In the genomic region with DNA sequence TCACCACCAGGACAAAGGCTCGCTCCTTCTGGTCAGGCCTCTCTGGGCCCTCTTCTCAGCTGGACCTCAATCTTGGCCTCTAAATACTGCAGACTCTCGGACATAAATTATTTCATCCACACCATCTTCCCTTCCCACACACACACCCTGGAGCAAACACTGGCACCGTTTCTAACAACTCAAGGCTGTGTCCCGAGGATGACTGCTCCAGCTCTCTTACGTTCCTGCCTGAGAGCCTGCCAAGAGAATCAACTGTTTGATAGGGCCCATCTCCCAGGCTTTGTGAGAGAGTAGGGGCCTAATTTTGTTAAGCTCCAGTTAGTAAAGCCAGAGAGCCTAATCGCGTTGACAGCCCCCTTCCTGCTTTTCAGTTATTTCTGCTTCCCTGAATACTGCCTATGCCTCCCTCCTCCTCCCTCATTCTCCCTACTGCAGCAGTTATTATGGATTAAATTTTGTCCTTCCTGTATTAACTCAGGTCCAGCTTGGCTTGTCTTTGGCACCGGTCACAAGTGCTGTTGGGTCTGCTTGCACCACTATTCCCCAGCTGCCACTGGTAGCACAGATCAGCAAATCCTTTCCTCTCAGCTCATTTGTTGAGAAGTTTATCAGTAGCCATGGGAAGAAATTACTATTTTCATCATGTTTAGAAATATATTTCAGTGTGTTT, we compare ENCODE assay signal across 19 cellular contexts.
A peak's percentile ranks its signal among the peaks of the same experiment; 100 is the strongest.
DNase-seq lines count a peak whose midpoint lies in the region; ATAC-seq, FAIRE-seq and TF ChIP-seq lines count a peak whose summit lies in the region.
"Had no signal": no experiment of that assay in that cellular context is flagged by ENCODE, and none has a peak within 500 bp of the region (broad histone marks: within the 10 kb centered on the region; RNA-seq: fewer than 3 reads in every experiment).

No MANE protein-coding gene starts in this region.

- DNase-seq in fibroblast of lung (ENCODE audit: low read depth in 2 of 2) (peak; percentile 11 to 53), mucosa of descending colon (peak in 1 of 3 donors; percentile 7), superior temporal gyrus (ENCODE audit: extremely low spot score) (peak; percentile 53), HTR-8/SVneo (ENCODE audit: insufficient read length, low spot score) (no peak), NOMO-1 treated with dmso at 0.1 percent for 144 hours (lab: John Stamatoyannopoulos, UW; ENCODE audit: unreplicated experiment) (no peak), SKM-1 treated with dmso at 0.1 percent for 144 hours (lab: John Stamatoyannopoulos, UW; ENCODE audit: unreplicated experiment) (no peak)
- DNase-seq: activated CD8-positive, alpha-beta T cell treated with anti-CD3 and anti-CD28 coated beads, Interleukin-2, amount 10 ng/mL, durations not matched to agents 7 days and 5 days; erythroblast; midbrain; NCI-H1417 treated with DMSO at 0.1 percent for 48 hours; NCI-H510A treated with DMSO at 0.1 percent for 48 hours; stimulated activated CD4-positive, alpha-beta T cell treated with anti-CD3 and anti-CD28 coated beads, Interleukin-4, amount 100 ng/mL, for 1 hour had no signal

- H3K9ac ChIP-seq in fibroblast of lung (ENCODE audit: insufficient read depth, low read length), result peak overlapping the region; percentile 11
- H3K9ac ChIP-seq: BLaER1 treated with 17β-estradiol and CSF1 and Interleukin-3, amounts not matched to agents 10 nM and 100 nM had no signal

- no peaks in the 10 kb centered on the region for H4K20me1 ChIP-seq in fibroblast of lung (ENCODE audit: control insufficient read depth, extremely low read depth, insufficient read depth, low read length)
- H4K20me1 ChIP-seq: BLaER1 treated with 17β-estradiol and CSF1 and Interleukin-3, amounts not matched to agents 10 nM and 100 nM had no signal

- H3K9me3 ChIP-seq in fibroblast of lung (ENCODE audit: control insufficient read depth, insufficient read depth, low read depth, low read length) (no peaks in the 10 kb centered on the region), mucosa of descending colon (no peaks in the 10 kb centered on the region)
- H3K9me3 ChIP-seq: BLaER1 treated with 17β-estradiol and CSF1 and Interleukin-3, amounts not matched to agents 10 nM and 100 nM; psoas muscle had no signal

- H2AFZ ChIP-seq in fibroblast of lung (ENCODE audit: low read length), result no peak overlapping the region

- H3K79me2 ChIP-seq in fibroblast of lung (ENCODE audit: control insufficient read depth, insufficient read depth, low read length), result no peaks in the 10 kb centered on the region

- TF ChIP-seq CTCF in fibroblast of lung (conservative IDR thresholded peaks at IDR 0.05 in 1 of 2, IDR thresholded peaks at IDR 0.05 in 1 of 2; ENCODE audit: low read depth in 1 of 2, low read length in 2 of 2) (no peak), mucosa of descending colon (IDR thresholded peaks at IDR 0.05) (no peak)

- FAIRE-seq in HTR-8/SVneo (lab: Jason Lieb, UNC), result no peak
- FAIRE-seq: bronchial epithelial cell, TTC549 had no signal

- H3K4me2 ChIP-seq in fibroblast of lung (ENCODE audit: extremely low read depth, insufficient read depth, low read length), result no peak overlapping the region
- H3K4me2 ChIP-seq: BLaER1 treated with 17β-estradiol and CSF1 and Interleukin-3, amounts not matched to agents 10 nM and 100 nM had no signal

- H3K27ac ChIP-seq in fibroblast of lung (ENCODE audit: insufficient read depth, low read length), result no peak overlapping the region
- H3K27ac ChIP-seq: BLaER1 treated with 17β-estradiol and CSF1 and Interleukin-3, amounts not matched to agents 10 nM and 100 nM; psoas muscle had no signal

- intact Hi-C loops in mucosa of descending colon (cut with DNase I, micrococcal nuclease), result no loop called here

- H3K36me3 ChIP-seq in fibroblast of lung (ENCODE audit: control insufficient read depth, insufficient read depth, low read length) (no peaks in the 10 kb centered on the region), mucosa of descending colon (ENCODE audit: low read depth) (no peaks in the 10 kb centered on the region)

- H3K27me3 ChIP-seq in fibroblast of lung (ENCODE audit: control insufficient read depth, insufficient read depth, low read length), result no peaks in the 10 kb centered on the region
- H3K27me3 ChIP-seq: BLaER1 treated with 17β-estradiol and CSF1 and Interleukin-3, amounts not matched to agents 10 nM and 100 nM had no signal

- H3K4me3 ChIP-seq in fibroblast of lung (replicated peaks in 1 of 4; ENCODE audit: control extremely low read depth in 1 of 4, insufficient read depth in 1 of 4, low read depth in 3 of 4, low read length in 4 of 4) (no peak overlapping the region), mucosa of descending colon (no peak overlapping the region)
- H3K4me3 ChIP-seq: BLaER1 treated with 17β-estradiol and CSF1 and Interleukin-3, amounts not matched to agents 10 nM and 100 nM; psoas muscle had no signal

- H3K4me1 ChIP-seq in fibroblast of lung (ENCODE audit: control insufficient read depth, extremely low read depth, insufficient read depth, low read length) (no peaks in the 10 kb centered on the region), mucosa of descending colon (ENCODE audit: low read depth) (no peaks in the 10 kb centered on the region)
- H3K4me1 ChIP-seq: psoas muscle had no signal

- ATAC-seq in SK-N-SH treated with all-trans-retinoic acid at 6 μM for 48 hours, result peak; percentile 60; the same call in 1 of the 3 replicates
- peak; percentile 11 for ATAC-seq in mucosa of descending colon
- no peak for ATAC-seq in esophagus mucosa
- ATAC-seq: activated CD8-positive, alpha-beta T cell treated with anti-CD3 and anti-CD28 coated beads, Interleukin-2, amount 10 ng/mL, durations not matched to agents 7 days and 5 days; psoas muscle; stimulated activated effector memory CD8-positive, alpha-beta T cell treated with anti-CD3 and anti-CD28 coated beads, Interleukin-12 subunit alpha, Interleukin-12 subunit beta, amount 100 ng/mL, for 72 hours had no signal

TF ChIP-seq in SK-N-SH treated with all-trans-retinoic acid at 6 μM for 48 hours, 23 proteins besides CTCF, POLR2A, EP300 and RAD21:
- TF ChIP-seq, protein P1, sequence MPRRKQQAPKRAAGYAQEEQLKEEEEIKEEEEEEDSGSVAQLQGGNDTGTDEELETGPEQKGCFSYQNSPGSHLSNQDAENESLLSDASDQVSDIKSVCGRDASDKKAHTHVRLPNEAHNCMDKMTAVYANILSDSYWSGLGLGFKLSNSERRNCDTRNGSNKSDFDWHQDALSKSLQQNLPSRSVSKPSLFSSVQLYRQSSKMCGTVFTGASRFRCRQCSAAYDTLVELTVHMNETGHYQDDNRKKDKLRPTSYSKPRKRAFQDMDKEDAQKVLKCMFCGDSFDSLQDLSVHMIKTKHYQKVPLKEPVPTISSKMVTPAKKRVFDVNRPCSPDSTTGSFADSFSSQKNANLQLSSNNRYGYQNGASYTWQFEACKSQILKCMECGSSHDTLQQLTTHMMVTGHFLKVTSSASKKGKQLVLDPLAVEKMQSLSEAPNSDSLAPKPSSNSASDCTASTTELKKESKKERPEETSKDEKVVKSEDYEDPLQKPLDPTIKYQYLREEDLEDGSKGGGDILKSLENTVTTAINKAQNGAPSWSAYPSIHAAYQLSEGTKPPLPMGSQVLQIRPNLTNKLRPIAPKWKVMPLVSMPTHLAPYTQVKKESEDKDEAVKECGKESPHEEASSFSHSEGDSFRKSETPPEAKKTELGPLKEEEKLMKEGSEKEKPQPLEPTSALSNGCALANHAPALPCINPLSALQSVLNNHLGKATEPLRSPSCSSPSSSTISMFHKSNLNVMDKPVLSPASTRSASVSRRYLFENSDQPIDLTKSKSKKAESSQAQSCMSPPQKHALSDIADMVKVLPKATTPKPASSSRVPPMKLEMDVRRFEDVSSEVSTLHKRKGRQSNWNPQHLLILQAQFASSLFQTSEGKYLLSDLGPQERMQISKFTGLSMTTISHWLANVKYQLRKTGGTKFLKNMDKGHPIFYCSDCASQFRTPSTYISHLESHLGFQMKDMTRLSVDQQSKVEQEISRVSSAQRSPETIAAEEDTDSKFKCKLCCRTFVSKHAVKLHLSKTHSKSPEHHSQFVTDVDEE (CRISPR knock-in tag; IDR thresholded peaks at IDR 0.05), result 0 out of 2 replicates have a peak, but pooled peaks have one; percentile 48
- TF ChIP-seq TCF4 (CRISPR knock-in tag; IDR thresholded peaks at IDR 0.05; ENCODE audit: borderline replicate concordance) (peak; percentile 39; the same call in 1 of the 2 replicates), ZC3H10 (CRISPR knock-in tag; IDR thresholded peaks at IDR 0.05) (no peak), OSR1 (CRISPR knock-in tag; IDR thresholded peaks at IDR 0.05) (no peak), ZFP3 (CRISPR knock-in tag; IDR thresholded peaks at IDR 0.05) (no peak), ISL1 (CRISPR knock-in tag; IDR thresholded peaks at IDR 0.05) (peak; percentile 21; the same call in 1 of the 2 replicates)
- TF ChIP-seq, protein P2, sequence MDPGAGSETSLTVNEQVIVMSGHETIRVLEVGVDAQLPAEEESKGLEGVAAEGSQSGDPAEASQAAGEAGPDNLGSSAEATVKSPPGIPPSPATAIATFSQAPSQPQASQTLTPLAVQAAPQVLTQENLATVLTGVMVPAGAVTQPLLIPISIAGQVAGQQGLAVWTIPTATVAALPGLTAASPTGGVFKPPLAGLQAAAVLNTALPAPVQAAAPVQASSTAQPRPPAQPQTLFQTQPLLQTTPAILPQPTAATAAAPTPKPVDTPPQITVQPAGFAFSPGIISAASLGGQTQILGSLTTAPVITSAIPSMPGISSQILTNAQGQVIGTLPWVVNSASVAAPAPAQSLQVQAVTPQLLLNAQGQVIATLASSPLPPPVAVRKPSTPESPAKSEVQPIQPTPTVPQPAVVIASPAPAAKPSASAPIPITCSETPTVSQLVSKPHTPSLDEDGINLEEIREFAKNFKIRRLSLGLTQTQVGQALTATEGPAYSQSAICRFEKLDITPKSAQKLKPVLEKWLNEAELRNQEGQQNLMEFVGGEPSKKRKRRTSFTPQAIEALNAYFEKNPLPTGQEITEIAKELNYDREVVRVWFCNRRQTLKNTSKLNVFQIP (CRISPR knock-in tag; IDR thresholded peaks at IDR 0.05; ENCODE audit: borderline replicate concordance, low read depth), result no peak

Comparison
In these comparisons a context has a peak if more than half of its experiments do, and no peak if none do; other contexts are left out.
1. DNase-seq: peak in fibroblast of lung (2 of 2) and superior temporal gyrus (single experiment); none in HTR-8/SVneo (single experiment), NOMO-1 treated with dmso at 0.1 percent for 144 hours (single experiment) and SKM-1 treated with dmso at 0.1 percent for 144 hours (single experiment).